Comparison of ENCODE assay signal across 29 cellular contexts in the genomic region with DNA sequence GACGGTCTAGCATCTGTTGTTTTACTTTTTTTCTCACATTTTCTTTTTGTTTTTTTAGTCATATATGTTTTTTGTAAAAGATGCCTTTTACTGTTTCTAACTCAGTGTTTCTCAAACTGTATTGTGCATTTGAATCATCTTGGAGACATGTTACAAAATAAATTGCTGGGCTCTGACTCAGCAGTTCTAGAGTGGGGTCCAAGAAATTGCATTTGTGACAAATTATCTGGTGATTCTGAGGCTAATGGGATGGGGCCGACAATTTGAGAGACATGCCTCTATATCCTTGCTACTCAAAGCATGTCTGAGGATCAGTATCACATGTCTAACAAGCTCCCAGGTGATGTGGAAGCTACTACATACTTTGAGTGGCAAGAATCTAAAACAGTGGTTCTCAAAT.
DNase-seq lines count a peak whose midpoint lies in the region; ATAC-seq, FAIRE-seq and TF ChIP-seq lines count a peak whose summit lies in the region.
"Had no signal": no experiment of that assay in that cellular context is flagged by ENCODE, and none has a peak within 500 bp of the region (broad histone marks: within the 10 kb centered on the region; RNA-seq: fewer than 3 reads in every experiment).

No MANE protein-coding gene starts in this region.

- no peak overlapping the region for H3K27ac ChIP-seq in HepG2 (ENCODE audit: extremely low read length, insufficient read depth, low read length)
- no peak overlapping the region for H3K27ac ChIP-seq in right lobe of liver
- H3K27ac ChIP-seq in thyroid gland: no peak overlapping the region
- H3K27ac ChIP-seq: HL-60, right atrium auricular region, transverse colon had no signal

- in situ Hi-C loops in HepG2 (cut with HindIII; ENCODE audit: extremely low pct_ligation_motif_present, low pct_unique_long_range_greater_than_20kb): no loop called here

- H3K36me3 ChIP-seq in HepG2 (replicated peaks in 1 of 2; ENCODE audit: control insufficient read depth in 1 of 2, insufficient read depth in 2 of 2, low read length in 2 of 2) (no peaks in the 10 kb centered on the region), right lobe of liver (no peaks in the 10 kb centered on the region), thyroid gland (no peaks in the 10 kb centered on the region)
- H3K36me3 ChIP-seq: right atrium auricular region, transverse colon had no signal

- H3K79me2 ChIP-seq in HepG2 (ENCODE audit: insufficient read depth, low read length): no peaks in the 10 kb centered on the region

- no peak for ATAC-seq in HepG2
- ATAC-seq in right lobe of liver: no peak
- no peak for ATAC-seq in HG02973 (IDR thresholded peaks at IDR 0.05; ENCODE audit: unreplicated experiment)
- ATAC-seq in GM19452 (IDR thresholded peaks at IDR 0.05; ENCODE audit: unreplicated experiment): no peak
- ATAC-seq: Panc1 had no signal

- no TSS peak for BruUV-seq in HepG2 (replicated peaks; lab: Mats Ljungman, UMichigan)

- H2AFZ ChIP-seq in HepG2 (ENCODE audit: low read length): no peak overlapping the region

- intact Hi-C loops in HepG2 (cut with micrococcal nuclease; ENCODE audit: unreplicated experiment) (no loop called here), right lobe of liver (cut with DNase I) (no loop called here), thyroid gland (cut with DNase I) (no loop called here)

- no peak for FAIRE-seq in HepG2 (lab: Jason Lieb, UNC)
- no peak for FAIRE-seq in urothelium cell line (lab: Jason Lieb, UNC)
- FAIRE-seq: D721Med, GM18507, H1 had no signal

- 2% methylated on average over 2 of the region's 2 CpGs for WGBS in HepG2 (ENCODE audit: low lambda C conversion rate)
- WGBS in right lobe of liver (ENCODE audit: insufficient coverage, low coverage, low lambda C conversion rate, missing lambda C conversion rate): 44% methylated on average over 2 of the region's 2 CpGs
- 69 to 76% methylated on average over 2 of the region's 2 CpGs for WGBS in thyroid gland, 2 donors

- no peak overlapping the region for H3K9ac ChIP-seq in HepG2 (ENCODE audit: insufficient read depth, low read depth, low read length)

- CTCF ChIA-PET in HepG2 (lab: Yijun Ruan, JAX; ENCODE audit: low intra/inter-chr PET ratio, low total read pairs): no interaction called here

- TF ChIP-seq POLR2A in HepG2 (IDR thresholded peaks at IDR 0.05; ENCODE audit: insufficient read depth in 1 of 2, low read depth in 2 of 2, low read length in 2 of 2): no peak
- no peak for TF ChIP-seq POLR2A in right lobe of liver (IDR thresholded peaks at IDR 0.05)
- TF ChIP-seq POLR2A in thyroid gland (IDR thresholded peaks at IDR 0.05): no peak

- H3K27me3 ChIP-seq in HepG2 (ENCODE audit: control insufficient read depth in 1 of 2, insufficient read depth in 2 of 2, low read length in 2 of 2): no peaks in the 10 kb centered on the region; a peak in 1 of 5 replicates
- H3K27me3 ChIP-seq in right lobe of liver: no peaks in the 10 kb centered on the region
- H3K27me3 ChIP-seq in thyroid gland: no peaks in the 10 kb centered on the region
- H3K27me3 ChIP-seq: right atrium auricular region had no signal

- no peaks in the 10 kb centered on the region for H4K20me1 ChIP-seq in HepG2 (ENCODE audit: insufficient read depth, low read length)

- no peak for TF ChIP-seq RAD21 in HepG2 (CRISPR knock-in tag; IDR thresholded peaks at IDR 0.05)

- H3K9me3 ChIP-seq in HepG2 (ENCODE audit: low read length) (no peaks in the 10 kb centered on the region), right lobe of liver (no peaks in the 10 kb centered on the region), thyroid gland (no peaks in the 10 kb centered on the region)
- H3K9me3 ChIP-seq: right atrium auricular region, transverse colon had no signal

- no peak overlapping the region for H3K4me2 ChIP-seq in HepG2 (ENCODE audit: low read depth, low read length)

- TF ChIP-seq CTCF in HepG2 (CRISPR knock-in tag; IDR thresholded peaks at IDR 0.05) (no peak), right lobe of liver (IDR thresholded peaks at IDR 0.05) (no peak), fibroblast of the aortic adventitia (IDR thresholded peaks at IDR 0.05; ENCODE audit: insufficient read depth, low read length) (no peak), thyroid gland (IDR thresholded peaks at IDR 0.05) (no peak)

- H3K4me3 ChIP-seq in HepG2 (replicated peaks in 1 of 3; ENCODE audit: insufficient read depth in 1 of 3, low read depth in 2 of 3, low read length in 3 of 3) (no peak overlapping the region), right lobe of liver (no peak overlapping the region), fibroblast of the aortic adventitia (ENCODE audit: low read depth, low read length) (no peak overlapping the region), thyroid gland (replicated peaks in 1 of 3) (no peak overlapping the region)
- H3K4me3 ChIP-seq: right atrium auricular region, transverse colon had no signal

- DNase-seq in HepG2 (ENCODE audit: low spot score): no peak
- no peak for DNase-seq in right lobe of liver
- peak; percentile 47 for DNase-seq in astrocyte of the hippocampus (ENCODE audit: low read depth, low spot score)
- DNase-seq in fibroblast of the aortic adventitia (ENCODE audit: low read depth): peak; percentile 21
- no peak for DNase-seq in urothelium cell line (ENCODE audit: low spot score)
- no peak for DNase-seq in thyroid gland
- DNase-seq: 8988T; activated CD4-positive, alpha-beta T cell treated with anti-CD3 and anti-CD28 coated beads, Interleukin-2, amount 50 U/mL, for 48 hours; activated CD4-positive, CD25-positive, alpha-beta regulatory T cell treated with anti-CD3 and anti-CD28 coated beads, Interleukin-2, amount 50 U/mL, for 72 hours; activated gamma-delta T cell treated with Interleukin-2 at 50 U/mL for 16 hours; activated T-cell treated with anti-CD3 and anti-CD28 coated beads, Interleukin-2, amount 50 U/mL, for 48 hours; CD4-positive, alpha-beta memory T cell; cerebellar nuclear complex; DND-41; MV-4-11; NCI-H1436 treated with DMSO at 0.1 percent for 48 hours; NCI-H446 treated with DMSO at 0.1 percent for 48 hours; NCI-H774; SHP77; stimulated activated CD4-positive, alpha-beta T cell treated with anti-CD3 and anti-CD28 coated beads, Interleukin-4, amount 100 ng/mL, for 1 hour; transverse colon had no signal

- POLR2A ChIA-PET in HepG2 (lab: Yijun Ruan, JAX): no interaction called here

- H3K4me1 ChIP-seq in HepG2 (ENCODE audit: insufficient read depth, low read length) (no peaks in the 10 kb centered on the region), right lobe of liver (no peaks in the 10 kb centered on the region), thyroid gland (no peaks in the 10 kb centered on the region)
- H3K4me1 ChIP-seq: right atrium auricular region, transverse colon had no signal

- no peak for TF ChIP-seq EP300 in HepG2 (IDR thresholded peaks at IDR 0.05; ENCODE audit: low read depth in 2 of 2, low read length in 2 of 2)
- no peak for TF ChIP-seq EP300 in HepG2 (CRISPR knock-in tag; IDR thresholded peaks at IDR 0.05; ENCODE audit: borderline replicate concordance)

TF ChIP-seq in HepG2, 621 proteins besides CTCF, POLR2A, EP300 and RAD21 (continues in another document):
- TF ChIP-seq ZFAT (CRISPR knock-in tag; conservative IDR thresholded peaks at IDR 0.05): no peak
- no peak for TF ChIP-seq ZNF713 (CRISPR knock-in tag; IDR thresholded peaks at IDR 0.05)
- TF ChIP-seq MAFG (CRISPR knock-in tag; IDR thresholded peaks at IDR 0.05): no peak
- TF ChIP-seq ZNF563 (CRISPR knock-in tag; IDR thresholded peaks at IDR 0.05): no peak
- no peak for TF ChIP-seq BCLAF1 (IDR thresholded peaks at IDR 0.05)
- TF ChIP-seq, protein P1, sequence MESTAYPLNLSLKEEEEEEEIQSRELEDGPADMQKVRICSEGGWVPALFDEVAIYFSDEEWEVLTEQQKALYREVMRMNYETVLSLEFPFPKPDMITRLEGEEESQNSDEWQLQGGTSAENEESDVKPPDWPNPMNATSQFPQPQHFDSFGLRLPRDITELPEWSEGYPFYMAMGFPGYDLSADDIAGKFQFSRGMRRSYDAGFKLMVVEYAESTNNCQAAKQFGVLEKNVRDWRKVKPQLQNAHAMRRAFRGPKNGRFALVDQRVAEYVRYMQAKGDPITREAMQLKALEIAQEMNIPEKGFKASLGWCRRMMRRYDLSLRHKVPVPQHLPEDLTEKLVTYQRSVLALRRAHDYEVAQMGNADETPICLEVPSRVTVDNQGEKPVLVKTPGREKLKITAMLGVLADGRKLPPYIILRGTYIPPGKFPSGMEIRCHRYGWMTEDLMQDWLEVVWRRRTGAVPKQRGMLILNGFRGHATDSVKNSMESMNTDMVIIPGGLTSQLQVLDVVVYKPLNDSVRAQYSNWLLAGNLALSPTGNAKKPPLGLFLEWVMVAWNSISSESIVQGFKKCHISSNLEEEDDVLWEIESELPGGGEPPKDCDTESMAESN (CRISPR knock-in tag; conservative IDR thresholded peaks at IDR 0.05): no peak
- no peak for TF ChIP-seq NR3C1 (CRISPR knock-in tag; IDR thresholded peaks at IDR 0.05)
- TF ChIP-seq MAFF (IDR thresholded peaks at IDR 0.05; ENCODE audit: low read depth, low read length): peak; percentile 50

Comparison
In these comparisons a context has a peak if more than half of its experiments do, and no peak if none do; other contexts are left out.
1. DNase-seq: peak in astrocyte of the hippocampus (single experiment) and fibroblast of the aortic adventitia (single experiment); none in HepG2 (single experiment), right lobe of liver (0 of 3), urothelium cell line (single experiment) and thyroid gland (0 of 2).